Comparison of ENCODE assay signal across 10 cellular contexts in the genomic region with DNA sequence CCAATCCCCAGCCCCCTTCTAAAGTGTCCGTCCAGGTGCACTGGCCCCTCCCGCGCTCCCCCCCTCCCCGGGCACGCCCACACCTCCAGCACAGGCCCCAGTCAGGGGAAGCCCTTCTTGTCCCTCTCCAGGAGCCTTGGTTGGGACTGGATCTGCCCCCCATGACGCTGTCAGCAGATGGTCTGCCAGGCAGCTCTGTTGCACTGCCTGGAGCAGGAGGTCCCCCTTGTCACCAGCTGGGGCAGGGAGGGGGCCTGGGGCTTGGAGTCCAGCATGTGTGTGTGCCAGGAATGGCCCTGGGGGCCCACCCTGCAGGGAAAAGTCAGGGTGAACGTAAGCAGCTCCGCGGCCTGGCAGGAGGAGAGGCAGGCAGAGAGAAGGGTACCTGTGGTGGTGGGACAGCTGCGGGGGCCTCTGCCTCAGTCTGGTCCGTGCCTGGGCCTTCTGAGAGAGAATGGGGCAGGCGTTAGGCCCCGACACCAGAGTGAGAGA. TPM values are rescaled to one million over a fixed set of nuclear protein-coding genes. Genes with fewer than 3 reads are reported as not detected.
A peak's percentile ranks its signal among the peaks of the same experiment; 100 is the strongest.
DNase-seq lines count a peak whose midpoint lies in the region; ATAC-seq and TF ChIP-seq lines count a peak whose summit lies in the region.
"Had no signal": no experiment of that assay in that cellular context is flagged by ENCODE, and none has a peak within 500 bp of the region (broad histone marks: within the 10 kb centered on the region; RNA-seq: fewer than 3 reads in every experiment).

No MANE protein-coding gene starts in this region.

- H3K27me3 Mint-ChIP-seq in stimulated activated naive CD8-positive, alpha-beta T cell treated with anti-CD3 and anti-CD28 coated beads, Interleukin-15, Interleukin-2, amounts not matched to agents 100 ng/mL and 50 ng/mL, for 24 hours: no peaks in the 10 kb centered on the region

- H3K4me1 ChIP-seq in mucosa of rectum (ENCODE audit: control insufficient read depth in 2 of 2, insufficient read depth in 2 of 2, low read length in 2 of 2) (peaks cover 39 to 42% of the 10 kb centered on the region in 2 donors), vagina (peaks cover 36% of the 10 kb centered on the region)

- DNase-seq in stimulated activated naive CD8-positive, alpha-beta T cell treated with anti-CD3 and anti-CD28 coated beads, Interleukin-15, Interleukin-2, amounts not matched to agents 100 U/mL and 50 U/mL, for 24 hours: no peak
- DNase-seq in activated naive CD4-positive, alpha-beta T cell treated with anti-CD3 and anti-CD28 coated beads, Interleukin-2, amount 50 U/mL, for 72 hours (ENCODE audit: low spot score in 2 of 2): no peak
- DNase-seq in vagina (ENCODE audit: extremely low spot score in 2 of 2): no peak
- no peak for DNase-seq in GM13977 (ENCODE audit: low spot score)
- DNase-seq in hepatic stellate cell (ENCODE audit: low spot score): no peak

- H3K36me3 ChIP-seq in mucosa of rectum (ENCODE audit: control insufficient read depth in 2 of 2, insufficient read depth in 2 of 2, low read length in 2 of 2) (peaks cover 34 to 40% of the 10 kb centered on the region in 2 donors), vagina (peaks cover 0 to 43% of the 10 kb centered on the region in 2 donors)

- intact Hi-C loops in vagina (cut with DNase I): no loop called here

- peak overlapping the region; percentile 56 to 95 for H3K9ac ChIP-seq in mucosa of rectum (ENCODE audit: low read depth in 1 of 2, low read length in 2 of 2)

- no peak for TF ChIP-seq POLR2A in vagina (IDR thresholded peaks at IDR 0.05)

- H3K9me3 ChIP-seq in mucosa of rectum (ENCODE audit: control insufficient read depth in 2 of 2, low read length in 2 of 2) (no peaks in the 10 kb centered on the region), vagina (no peaks in the 10 kb centered on the region)

- in situ Hi-C loops in GM13977 (cut with MboI; ENCODE audit: low pct_unique_long_range_greater_than_20kb, low sequenced_read_pairs, unreplicated experiment): no loop called here

- H3K36me3 Mint-ChIP-seq in stimulated activated naive CD8-positive, alpha-beta T cell treated with anti-CD3 and anti-CD28 coated beads, Interleukin-15, Interleukin-2, amounts not matched to agents 100 ng/mL and 50 ng/mL, for 24 hours (ENCODE audit: low read depth): peaks cover 19% of the 10 kb centered on the region
- peaks cover 0 to 13% of the 10 kb centered on the region in 2 donors for H3K36me3 Mint-ChIP-seq in activated naive CD4-positive, alpha-beta T cell treated with anti-CD3 and anti-CD28 coated beads, Interleukin-2, amount 50 U/mL, for 72 hours

- H3K4me3 ChIP-seq in mucosa of rectum (ENCODE audit: low read length in 2 of 2) (peak overlapping the region; percentile 59 to 88), vagina (no peak overlapping the region)

- H3K27ac ChIP-seq in mucosa of rectum (ENCODE audit: low read depth in 2 of 2, low read length in 2 of 2) (peak overlapping the region; percentile 98 to 99), vagina (peak overlapping the region; percentile 88)

- no peak for TF ChIP-seq CTCF in vagina (IDR thresholded peaks at IDR 0.05)
- TF ChIP-seq CTCF in GM13977 (IDR thresholded peaks at IDR 0.05; ENCODE audit: extremely low read depth, insufficient read depth, missing control alignments): no peak

- H3K9me3 Mint-ChIP-seq in stimulated activated naive CD8-positive, alpha-beta T cell treated with anti-CD3 and anti-CD28 coated beads, Interleukin-15, Interleukin-2, amounts not matched to agents 100 ng/mL and 50 ng/mL, for 24 hours: no peaks in the 10 kb centered on the region
- H3K9me3 Mint-ChIP-seq in activated naive CD4-positive, alpha-beta T cell treated with anti-CD3 and anti-CD28 coated beads, Interleukin-2, amount 50 U/mL, for 72 hours: no peaks in the 10 kb centered on the region

- H3K4me3 Mint-ChIP-seq in stimulated activated naive CD8-positive, alpha-beta T cell treated with anti-CD3 and anti-CD28 coated beads, Interleukin-15, Interleukin-2, amounts not matched to agents 100 ng/mL and 50 ng/mL, for 24 hours: peak overlapping the region; percentile 64

- no peaks in the 10 kb centered on the region for H3K27me3 ChIP-seq in mucosa of rectum (ENCODE audit: control insufficient read depth in 2 of 2, insufficient read depth in 2 of 2, low read length in 2 of 2)
- H3K27me3 ChIP-seq in vagina: no peaks in the 10 kb centered on the region

- no peak for ATAC-seq in stimulated activated naive CD8-positive, alpha-beta T cell treated with anti-CD3 and anti-CD28 coated beads, Interleukin-15, Interleukin-2, amounts not matched to agents 100 U/mL and 50 U/mL, for 24 hours
- ATAC-seq in activated naive CD4-positive, alpha-beta T cell treated with anti-CD3 and anti-CD28 coated beads, Interleukin-2, amount 50 U/mL, for 72 hours: peak in 1 of 2 donors; percentile 0
- ATAC-seq in HG03196 (IDR thresholded peaks at IDR 0.05; ENCODE audit: unreplicated experiment): no peak

- H3K27ac Mint-ChIP-seq in stimulated activated naive CD8-positive, alpha-beta T cell treated with anti-CD3 and anti-CD28 coated beads, Interleukin-15, Interleukin-2, amounts not matched to agents 100 ng/mL and 50 ng/mL, for 24 hours: peak overlapping the region; percentile 72
- peak overlapping the region; percentile 82 to 92 for H3K27ac Mint-ChIP-seq in activated naive CD4-positive, alpha-beta T cell treated with anti-CD3 and anti-CD28 coated beads, Interleukin-2, amount 50 U/mL, for 72 hours

- H3K4me1 Mint-ChIP-seq in stimulated activated naive CD8-positive, alpha-beta T cell treated with anti-CD3 and anti-CD28 coated beads, Interleukin-15, Interleukin-2, amounts not matched to agents 100 ng/mL and 50 ng/mL, for 24 hours (ENCODE audit: low read depth): peaks cover 22% of the 10 kb centered on the region

RNA-seq across cellular contexts. Expression of gene IRF7, which starts 1.6 kb away (rescaled TPM):
- total RNA-seq in activated naive CD4-positive, alpha-beta T cell treated with anti-CD3 and anti-CD28 coated beads, Interleukin-2, amount 50 U/mL, for 72 hours: 100 to 1,000 TPM in 1 of 2 donors, 10 to 100 TPM in 1; 25.3 to 104 TPM
- total RNA-seq in vagina: 18.9 TPM

RNA-seq across cellular contexts. Expression of gene CDHR5, which starts 10.6 kb away (rescaled TPM):
- not detected for total RNA-seq in activated naive CD4-positive, alpha-beta T cell treated with anti-CD3 and anti-CD28 coated beads, Interleukin-2, amount 50 U/mL, for 72 hours
- total RNA-seq in vagina: not detected
- total RNA-seq: lower leg skin had no signal

RNA-seq across cellular contexts. Expression of gene SCT, which starts 12.8 kb away (rescaled TPM):
- total RNA-seq in activated naive CD4-positive, alpha-beta T cell treated with anti-CD3 and anti-CD28 coated beads, Interleukin-2, amount 50 U/mL, for 72 hours: not detected
- not detected for total RNA-seq in vagina
- total RNA-seq: lower leg skin, NCI-H460 had no signal

RNA-seq across cellular contexts. Expression of gene DRD4, which starts 22.9 kb away (rescaled TPM):
- total RNA-seq in activated naive CD4-positive, alpha-beta T cell treated with anti-CD3 and anti-CD28 coated beads, Interleukin-2, amount 50 U/mL, for 72 hours: 1 to 10 TPM in 1 of 2 donors, under 1 TPM in 1; 0.60 to 5.6 TPM
- total RNA-seq in vagina: 1.2 TPM

RNA-seq across cellular contexts. Expression of gene PHRF1, which starts 37.9 kb away (rescaled TPM):
- total RNA-seq in activated naive CD4-positive, alpha-beta T cell treated with anti-CD3 and anti-CD28 coated beads, Interleukin-2, amount 50 U/mL, for 72 hours: 10 to 100 TPM; 37.3 to 47.1 TPM
- total RNA-seq in vagina: 26.0 TPM

Comparison
In these comparisons a context has a peak if more than half of its experiments do, and no peak if none do; other contexts are left out.
1. H3K4me3 ChIP-seq: peak in mucosa of rectum (2 of 2); none in vagina (0 of 2).